ENCODE assay signal across 20 cellular contexts in genomic region chr10:121672733-121673132, GRCh38.
DNase-seq lines count a peak whose midpoint lies in the region; ATAC-seq, FAIRE-seq and TF ChIP-seq lines count a peak whose summit lies in the region.
"Had no signal": no experiment of that assay in that cellular context is flagged by ENCODE, and none has a peak within 500 bp of the region (broad histone marks: within the 10 kb centered on the region; RNA-seq: fewer than 3 reads in every experiment).

No MANE protein-coding gene starts in this region.

- TF ChIP-seq CTCF in bronchial epithelial cell (IDR thresholded peaks at IDR 0.05; ENCODE audit: insufficient read depth, low read length, severe bottlenecking) = no peak
- TF ChIP-seq CTCF in nephron progenitor cell (IDR thresholded peaks at IDR 0.05) = no peak
- no peak for TF ChIP-seq CTCF in right lobe of liver (IDR thresholded peaks at IDR 0.05)

- no peak for ATAC-seq in right lobe of liver
- ATAC-seq: GM12878 had no signal

- H3K27me3 ChIP-seq in bronchial epithelial cell (ENCODE audit: control insufficient read depth, insufficient read depth, low read length) (no peaks in the 10 kb centered on the region), right lobe of liver (no peaks in the 10 kb centered on the region)

- intact Hi-C loops in right lobe of liver (cut with DNase I) = no loop called here

- peaks cover 32% of the 10 kb centered on the region for H3K9me3 Mint-ChIP-seq in nephron progenitor cell

- H3K4me1 ChIP-seq in right lobe of liver = no peaks in the 10 kb centered on the region

- TF ChIP-seq POLR2A in right lobe of liver (IDR thresholded peaks at IDR 0.05) = no peak

- H3K36me3 Mint-ChIP-seq in nephron progenitor cell (ENCODE audit: low read depth) = no peaks in the 10 kb centered on the region
- H3K36me3 Mint-ChIP-seq: CD4-positive, CD25-positive, alpha-beta regulatory T cell; CD8-positive, alpha-beta memory T cell had no signal

- no peaks in the 10 kb centered on the region for H3K9me3 ChIP-seq in right lobe of liver

- H3K4me3 ChIP-seq in bronchial epithelial cell (ENCODE audit: low read depth, low read length) (no peak overlapping the region), right lobe of liver (no peak overlapping the region)
- H3K4me3 ChIP-seq: GM12878, GM23248 had no signal

- H3K27me3 Mint-ChIP-seq in nephron progenitor cell (ENCODE audit: low read depth, poor library complexity) = peaks cover 9% of the 10 kb centered on the region
- H3K27me3 Mint-ChIP-seq: CD4-positive, CD25-positive, alpha-beta regulatory T cell had no signal

- H3K27ac Mint-ChIP-seq in nephron progenitor cell = no peak overlapping the region
- H3K27ac Mint-ChIP-seq: CD4-positive, CD25-positive, alpha-beta regulatory T cell; CD8-positive, alpha-beta memory T cell had no signal

- H3K36me3 ChIP-seq in bronchial epithelial cell (ENCODE audit: control insufficient read depth, insufficient read depth, low read length) (no peaks in the 10 kb centered on the region), right lobe of liver (no peaks in the 10 kb centered on the region)

- 75% methylated on average over 4 of the region's 9 CpGs for WGBS in right lobe of liver (ENCODE audit: insufficient coverage, low coverage, low lambda C conversion rate, missing lambda C conversion rate)

- H3K27ac ChIP-seq in right lobe of liver = no peak overlapping the region
- H3K27ac ChIP-seq: 22Rv1, GM23248 had no signal

- peak; percentile 11 for DNase-seq in NCI-H82 (lab: John Stamatoyannopoulos, UW)
- DNase-seq in NCI-H82 treated with DMSO at 0.1 percent for 48 hours (lab: John Stamatoyannopoulos, UW; ENCODE audit: unreplicated experiment) = no peak
- no peak for DNase-seq in bronchial epithelial cell (ENCODE audit: low read depth)
- DNase-seq in nephron progenitor cell = no peak
- DNase-seq in SHP77 treated with DMSO at 0.1 percent for 48 hours (lab: John Stamatoyannopoulos, UW) = no peak
- DNase-seq in right lobe of liver = no peak
- no peak for DNase-seq in 8988T
- no peak for DNase-seq in RCC 7860 (ENCODE audit: low spot score)
- DNase-seq: C1 segment of cervical spinal cord; CD4-positive, CD25-positive, alpha-beta regulatory T cell; CD8-positive, alpha-beta memory T cell; COR-L47; DMS 273 treated with DMSO at 0.1 percent for 48 hours; DMS53; DND-41; EL; GM23248; H7 had no signal

- H3K4me3 Mint-ChIP-seq in nephron progenitor cell = peak overlapping the region; percentile 14
- H3K4me3 Mint-ChIP-seq: CD4-positive, CD25-positive, alpha-beta regulatory T cell; CD8-positive, alpha-beta memory T cell had no signal

- FAIRE-seq in bronchial epithelial cell (lab: Jason Lieb, UNC) (peak; percentile 80), RCC 7860 (lab: Jason Lieb, UNC) (no peak)
- FAIRE-seq: GM12878 had no signal

- H3K4me1 Mint-ChIP-seq in nephron progenitor cell = peaks cover 36% of the 10 kb centered on the region
- H3K4me1 Mint-ChIP-seq: CD4-positive, CD25-positive, alpha-beta regulatory T cell; CD8-positive, alpha-beta memory T cell had no signal
